In genomic region chr14:95523818-95524448, GRCh38 we compare ENCODE assay signal across 1 cellular context.
TF ChIP-seq lines count a peak whose summit lies in the region.

No MANE protein-coding gene starts in this region.

TF ChIP-seq in SK-N-SH, 30 proteins besides CTCF, POLR2A, EP300 and RAD21 (continued from another document):
- TF ChIP-seq REST (IDR thresholded peaks at IDR 0.05; ENCODE audit: low read depth, low read length) (no peak), USF2 (IDR thresholded peaks at IDR 0.05; ENCODE audit: borderline replicate concordance, low read depth, low read length) (no peak), YY1 (IDR thresholded peaks at IDR 0.05; ENCODE audit: low read depth) (no peak), TEAD4 (IDR thresholded peaks at IDR 0.05; ENCODE audit: borderline replicate concordance, insufficient read depth) (no peak), ELF1 (IDR thresholded peaks at IDR 0.05) (no peak), NRF1 (IDR thresholded peaks at IDR 0.05; ENCODE audit: low read depth, low read length) (no peak), TCF12 (IDR thresholded peaks at IDR 0.05) (no peak), EZH2phosphoT487 (IDR thresholded peaks at IDR 0.05; ENCODE audit: borderline replicate concordance, low read depth) (no peak)
